Comparison of ENCODE assay signal across 9 cellular contexts in the genomic region with DNA sequence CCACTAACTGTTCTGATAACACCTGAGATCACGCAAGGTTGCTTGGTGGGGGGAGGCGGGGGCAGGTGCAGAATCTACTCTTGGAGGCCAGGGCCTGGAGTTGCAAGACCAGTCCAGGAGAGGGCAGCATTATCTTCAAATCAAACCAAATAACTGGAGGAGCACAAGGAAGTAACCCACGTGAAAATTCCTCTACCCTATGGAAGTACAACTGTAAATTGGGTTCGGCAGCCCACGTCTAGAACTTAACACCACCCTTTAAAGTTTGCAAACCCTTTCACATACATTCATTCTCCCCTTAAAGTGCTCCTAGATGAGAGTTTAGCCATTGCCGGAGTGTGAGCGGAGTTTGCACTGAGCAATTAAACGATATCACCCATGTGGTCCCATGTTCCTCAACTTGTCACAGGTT. TPM values are rescaled to one million over a fixed set of nuclear protein-coding genes. Genes with fewer than 3 reads are reported as not detected.
DNase-seq lines count a peak whose midpoint lies in the region; ATAC-seq lines count a peak whose summit lies in the region.
"Had no signal": no experiment of that assay in that cellular context is flagged by ENCODE, and none has a peak within 500 bp of the region (broad histone marks: within the 10 kb centered on the region; RNA-seq: fewer than 3 reads in every experiment).

No MANE protein-coding gene starts in this region.

- intact Hi-C loops in activated CD4-positive, alpha-beta T cell treated with anti-CD3 and anti-CD28 coated beads, Interleukin-2, amount 10 ng/mL, durations not matched to agents 24 days and 14 days (cut with micrococcal nuclease) = loop anchor here (1.0 to 5.0 kb wide), 6 partner anchors 30 to 211 kb away; partner anchors contain the start of genes AAMP, ARPC2, CATIP and CTDSP1

- peaks cover 8% of the 10 kb centered on the region for H3K4me1 Mint-ChIP-seq in activated CD4-positive, alpha-beta T cell treated with anti-CD3 and anti-CD28 coated beads, Interleukin-2, amount 10 ng/mL, durations not matched to agents 24 days and 14 days

- H3K27me3 Mint-ChIP-seq in activated CD4-positive, alpha-beta T cell treated with anti-CD3 and anti-CD28 coated beads, Interleukin-2, amount 10 ng/mL, durations not matched to agents 24 days and 14 days = peaks cover 13% of the 10 kb centered on the region
- H3K27me3 Mint-ChIP-seq: activated naive CD4-positive, alpha-beta T cell treated with anti-CD3 and anti-CD28 coated beads, Interleukin-2, amount 50 U/mL, for 24 hours had no signal

- no peaks in the 10 kb centered on the region for H3K9me3 Mint-ChIP-seq in activated CD4-positive, alpha-beta T cell treated with anti-CD3 and anti-CD28 coated beads, Interleukin-2, amount 10 ng/mL, durations not matched to agents 24 days and 14 days
- H3K9me3 Mint-ChIP-seq: activated naive CD4-positive, alpha-beta T cell treated with anti-CD3 and anti-CD28 coated beads, Interleukin-2, amount 50 U/mL, for 24 hours had no signal

- no peak overlapping the region for H3K27ac Mint-ChIP-seq in activated CD4-positive, alpha-beta T cell treated with anti-CD3 and anti-CD28 coated beads, Interleukin-2, amount 10 ng/mL, durations not matched to agents 24 days and 14 days
- H3K27ac Mint-ChIP-seq: activated naive CD4-positive, alpha-beta T cell treated with anti-CD3 and anti-CD28 coated beads, Interleukin-2, amount 50 U/mL, for 24 hours had no signal

- DNase-seq in DMS153 (lab: John Stamatoyannopoulos, UW) = peak; percentile 64
- peak; percentile 70 for DNase-seq in NCI-H510A treated with DMSO at 0.1 percent for 48 hours (lab: John Stamatoyannopoulos, UW)
- DNase-seq in activated CD4-positive, alpha-beta T cell treated with anti-CD3 and anti-CD28 coated beads, Interleukin-2, amount 10 ng/mL, durations not matched to agents 24 days and 14 days = peak; percentile 90
- DNase-seq in dermis blood vessel endothelial cell = peak; percentile 84
- DNase-seq in lung microvascular endothelial cell (ENCODE audit: low read depth in 2 of 2) = peak; percentile 74 to 80
- peak; percentile 40 to 62 (median 51) for DNase-seq in stimulated activated CD4-positive, alpha-beta T cell treated with anti-CD3 and anti-CD28 coated beads, TNF-alpha, amount 100 ng/mL, for 24 hours (ENCODE audit: low read depth in 3 of 3)

- ATAC-seq in HG02938 (IDR thresholded peaks at IDR 0.05; ENCODE audit: unreplicated experiment) (peak; percentile 52), GM18907 (IDR thresholded peaks at IDR 0.05; ENCODE audit: unreplicated experiment) (no peak)

- H3K4me3 Mint-ChIP-seq in activated CD4-positive, alpha-beta T cell treated with anti-CD3 and anti-CD28 coated beads, Interleukin-2, amount 10 ng/mL, durations not matched to agents 24 days and 14 days = no peak overlapping the region
- H3K4me3 Mint-ChIP-seq: activated naive CD4-positive, alpha-beta T cell treated with anti-CD3 and anti-CD28 coated beads, Interleukin-2, amount 50 U/mL, for 24 hours had no signal

- H3K36me3 Mint-ChIP-seq in activated CD4-positive, alpha-beta T cell treated with anti-CD3 and anti-CD28 coated beads, Interleukin-2, amount 10 ng/mL, durations not matched to agents 24 days and 14 days (ENCODE audit: low read depth) = no peaks in the 10 kb centered on the region
- H3K36me3 Mint-ChIP-seq: activated naive CD4-positive, alpha-beta T cell treated with anti-CD3 and anti-CD28 coated beads, Interleukin-2, amount 50 U/mL, for 24 hours had no signal

RNA-seq across cellular contexts. Expression of gene CXCR1, which starts 19.6 kb away (rescaled TPM):
- not detected in 2 replicates for total RNA-seq in activated CD4-positive, alpha-beta T cell treated with anti-CD3 and anti-CD28 coated beads, Interleukin-2, amount 10 ng/mL, durations not matched to agents 24 days and 14 days
- not detected in 2 replicates for total RNA-seq in dermis blood vessel endothelial cell
- total RNA-seq in lung microvascular endothelial cell = not detected in 2 replicates

RNA-seq across cellular contexts. Expression of gene ARPC2, which starts 30.6 kb away (rescaled TPM):
- 515 and 516 TPM in 2 replicates for total RNA-seq in activated CD4-positive, alpha-beta T cell treated with anti-CD3 and anti-CD28 coated beads, Interleukin-2, amount 10 ng/mL, durations not matched to agents 24 days and 14 days
- total RNA-seq in dermis blood vessel endothelial cell = 278 and 352 TPM in 2 replicates
- total RNA-seq in lung microvascular endothelial cell = 213 and 281 TPM in 2 replicates
